In genomic region chr11:22635689-22636088, GRCh38 we compare ENCODE assay signal across 2 cellular contexts.
TF ChIP-seq lines count a peak whose summit lies in the region.

No MANE protein-coding gene starts in this region.

TF ChIP-seq in WTC11, 78 proteins besides CTCF, POLR2A, EP300 and RAD21:
- TF ChIP-seq ZNF423 (CRISPR knock-in tag; IDR thresholded peaks at IDR 0.05) = no peak
- no peak for TF ChIP-seq ZNF396 (CRISPR knock-in tag; IDR thresholded peaks at IDR 0.05; ENCODE audit: borderline replicate concordance)
- no peak for TF ChIP-seq OVOL2 (CRISPR knock-in tag; IDR thresholded peaks at IDR 0.05; ENCODE audit: borderline replicate concordance)
- TF ChIP-seq AFF4 (CRISPR knock-in tag; IDR thresholded peaks at IDR 0.05; ENCODE audit: borderline replicate concordance) = no peak
- TF ChIP-seq IRF1 (CRISPR knock-in tag; IDR thresholded peaks at IDR 0.05) = no peak
- TF ChIP-seq CREB1 (CRISPR knock-in tag; IDR thresholded peaks at IDR 0.05) = no peak
- no peak for TF ChIP-seq TEAD1 (CRISPR knock-in tag; IDR thresholded peaks at IDR 0.05)
TF ChIP-seq in WTC11: peak in this region for 0.

TF ChIP-seq in HepG2, 621 proteins besides CTCF, POLR2A, EP300 and RAD21:
- TF ChIP-seq ZNF292 (CRISPR knock-in tag; IDR thresholded peaks at IDR 0.05; ENCODE audit: borderline replicate concordance, low read depth) (no peak), FOXM1 (CRISPR knock-in tag; IDR thresholded peaks at IDR 0.05) (no peak), KLF15 (CRISPR knock-in tag; IDR thresholded peaks at IDR 0.05; ENCODE audit: borderline replicate concordance) (no peak), ZNF724P (CRISPR knock-in tag; IDR thresholded peaks at IDR 0.05; ENCODE audit: borderline replicate concordance) (no peak), NKX3-1 (CRISPR knock-in tag; IDR thresholded peaks at IDR 0.05) (no peak), ZNF124 (CRISPR knock-in tag; IDR thresholded peaks at IDR 0.05) (no peak), ZHX1 (CRISPR knock-in tag; IDR thresholded peaks at IDR 0.05; ENCODE audit: low read depth) (no peak), CREB1 (IDR thresholded peaks at IDR 0.05) (no peak), CREB1 (CRISPR knock-in tag; IDR thresholded peaks at IDR 0.05) (no peak), RARA (CRISPR knock-in tag; IDR thresholded peaks at IDR 0.05) (no peak), SSRP1 (CRISPR knock-in tag; IDR thresholded peaks at IDR 0.05) (no peak), ZNF839 (CRISPR knock-in tag; IDR thresholded peaks at IDR 0.05; ENCODE audit: borderline replicate concordance) (no peak), ZBTB44 (CRISPR knock-in tag; IDR thresholded peaks at IDR 0.05) (no peak), ZNF549 (CRISPR knock-in tag; IDR thresholded peaks at IDR 0.05) (no peak), ZKSCAN5 (CRISPR knock-in tag; IDR thresholded peaks at IDR 0.05) (no peak), KMT2A (CRISPR knock-in tag; IDR thresholded peaks at IDR 0.05) (no peak), ARID2 (CRISPR knock-in tag; IDR thresholded peaks at IDR 0.05; ENCODE audit: borderline replicate concordance) (no peak), BCLAF1 (IDR thresholded peaks at IDR 0.05) (no peak), TCF12 (IDR thresholded peaks at IDR 0.05) (no peak), TCF12 (CRISPR knock-in tag; IDR thresholded peaks at IDR 0.05) (no peak), ZNF619 (CRISPR knock-in tag; IDR thresholded peaks at IDR 0.05) (no peak)
